Comparison of ENCODE assay signal across 9 cellular contexts in the genomic region with DNA sequence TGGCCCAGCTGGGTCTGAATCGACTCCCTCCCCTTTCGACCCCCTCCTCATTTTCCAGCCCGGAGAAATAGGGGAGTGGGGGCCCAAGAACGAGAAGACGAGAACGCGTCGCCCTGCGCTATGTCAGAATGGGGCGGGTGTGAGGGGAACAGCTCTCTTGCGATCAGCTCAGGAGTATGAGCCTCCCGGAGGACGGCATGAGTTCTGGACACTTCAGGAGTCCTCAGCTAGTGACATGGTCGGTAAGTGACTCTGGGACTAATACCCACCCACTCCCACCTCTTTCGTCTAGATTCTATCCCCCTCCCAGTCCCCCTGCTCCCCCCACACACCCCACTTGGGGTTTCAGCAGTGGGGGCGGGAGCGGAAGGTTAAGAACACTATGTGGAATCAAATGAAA. TPM values are rescaled to one million over a fixed set of nuclear protein-coding genes. Genes with fewer than 3 reads are reported as not detected.
DNase-seq lines count a peak whose midpoint lies in the region; ATAC-seq, FAIRE-seq and TF ChIP-seq lines count a peak whose summit lies in the region.
"Had no signal": no experiment of that assay in that cellular context is flagged by ENCODE, and none has a peak within 500 bp of the region (broad histone marks: within the 10 kb centered on the region; RNA-seq: fewer than 3 reads in every experiment).

No MANE protein-coding gene starts in this region.

- peak overlapping the region; percentile 85 for H3K27ac Mint-ChIP-seq in activated CD4-positive, alpha-beta T cell treated with anti-CD3 and anti-CD28 coated beads, Interleukin-2, amount 10 ng/mL, durations not matched to agents 24 days and 14 days
- H3K27ac Mint-ChIP-seq in MCF 10A (ENCODE audit: low read depth, unreplicated experiment): peak overlapping the region; percentile 84

- DNase-seq in activated CD4-positive, alpha-beta T cell treated with anti-CD3 and anti-CD28 coated beads, Interleukin-2, amount 10 ng/mL, durations not matched to agents 24 days and 14 days: peak; percentile 57
- no peak for DNase-seq in activated CD4-positive, alpha-beta T cell treated with anti-CD3 and anti-CD28 coated beads, Interleukin-2, amount 50 U/mL, for 1 hour
- DNase-seq in MCF 10A (ENCODE audit: unreplicated experiment) (no peak), kidney tubule cell (ENCODE audit: low spot score) (peak; percentile 4), thoracic aorta (ENCODE audit: low spot score) (no peak), GM19239 (ENCODE audit: insufficient read length, low spot score) (no peak), NCI-H146 (lab: John Stamatoyannopoulos, UW) (no peak)
- no peak for DNase-seq in stimulated activated naive CD4-positive, alpha-beta T cell (lab: John Stamatoyannopoulos, UW)
- DNase-seq: effector CD4-positive, alpha-beta T cell had no signal

- peak overlapping the region; percentile 84 for H3K4me3 ChIP-seq in thoracic aorta

- ATAC-seq in thoracic aorta (ENCODE audit: insufficient number of reproducible peaks, low FRiP score, low read depth): no peak

- H3K9me3 Mint-ChIP-seq in activated CD4-positive, alpha-beta T cell treated with anti-CD3 and anti-CD28 coated beads, Interleukin-2, amount 10 ng/mL, durations not matched to agents 24 days and 14 days: no peaks in the 10 kb centered on the region
- H3K9me3 Mint-ChIP-seq in MCF 10A (ENCODE audit: unreplicated experiment): no peaks in the 10 kb centered on the region

- H3K27me3 ChIP-seq in thoracic aorta (replicated peaks; ENCODE audit: insufficient read depth): no peaks in the 10 kb centered on the region

- peaks cover 3% of the 10 kb centered on the region for H3K36me3 Mint-ChIP-seq in activated CD4-positive, alpha-beta T cell treated with anti-CD3 and anti-CD28 coated beads, Interleukin-2, amount 10 ng/mL, durations not matched to agents 24 days and 14 days (ENCODE audit: low read depth)
- peaks cover 5% of the 10 kb centered on the region for H3K36me3 Mint-ChIP-seq in MCF 10A (ENCODE audit: insufficient read depth, unreplicated experiment)

- BruUV-seq in MCF 10A (replicated peaks; lab: Mats Ljungman, UMichigan): no TSS peak

- TF ChIP-seq CTCF in MCF 10A (IDR thresholded peaks at IDR 0.05; ENCODE audit: unreplicated experiment): no peak
- no peak for TF ChIP-seq CTCF in thoracic aorta (IDR thresholded peaks at IDR 0.05)

- peaks cover 0 to 10% of the 10 kb centered on the region in 2 donors for H3K4me1 ChIP-seq in thoracic aorta (ENCODE audit: control insufficient read depth in 1 of 2, low read depth in 2 of 2)

- no peaks in the 10 kb centered on the region for H3K36me3 ChIP-seq in thoracic aorta

- intact Hi-C loops in activated CD4-positive, alpha-beta T cell treated with anti-CD3 and anti-CD28 coated beads, Interleukin-2, amount 10 ng/mL, durations not matched to agents 24 days and 14 days (cut with micrococcal nuclease): loop anchor here (1.0 to 10.0 kb wide), 3 partner anchors 15 to 516 kb away; a partner anchor contains a TSS
- intact Hi-C loops in MCF 10A (cut with micrococcal nuclease): loop anchor here (2.0 to 5.0 kb wide), 3 partner anchors 16 to 516 kb away; a partner anchor contains a TSS

- H3K4me1 Mint-ChIP-seq in activated CD4-positive, alpha-beta T cell treated with anti-CD3 and anti-CD28 coated beads, Interleukin-2, amount 10 ng/mL, durations not matched to agents 24 days and 14 days: peaks cover 28% of the 10 kb centered on the region
- peaks cover 13% of the 10 kb centered on the region for H3K4me1 Mint-ChIP-seq in MCF 10A (ENCODE audit: insufficient read depth, unreplicated experiment)

- H3K9me3 ChIP-seq in thoracic aorta: no peaks in the 10 kb centered on the region

- CTCF ChIA-PET in MCF 10A (lab: Yijun Ruan, JAX): interaction anchor here (0.5 to 4.0 kb wide), 15 partner anchors 9 to 515 kb away, joined by 3 to 26 read pairs (median 5); a partner anchor contains a TSS

- H3K27me3 Mint-ChIP-seq in activated CD4-positive, alpha-beta T cell treated with anti-CD3 and anti-CD28 coated beads, Interleukin-2, amount 10 ng/mL, durations not matched to agents 24 days and 14 days: no peaks in the 10 kb centered on the region
- H3K27me3 Mint-ChIP-seq in MCF 10A (ENCODE audit: insufficient read depth, unreplicated experiment): peaks cover 40% of the 10 kb centered on the region

- H3K4me3 Mint-ChIP-seq in activated CD4-positive, alpha-beta T cell treated with anti-CD3 and anti-CD28 coated beads, Interleukin-2, amount 10 ng/mL, durations not matched to agents 24 days and 14 days: peak overlapping the region; percentile 88
- peak overlapping the region; percentile 83 for H3K4me3 Mint-ChIP-seq in MCF 10A (ENCODE audit: unreplicated experiment)

- POLR2A ChIA-PET in MCF 10A (lab: Yijun Ruan, JAX): interaction anchor here (0.5 to 2.2 kb wide), 11 partner anchors 12 to 921 kb away, joined by 3 to 11 read pairs (median 5); a partner anchor contains a TSS

- FAIRE-seq in GM19239 (lab: Jason Lieb, UNC): no peak

- H3K27ac ChIP-seq in thoracic aorta: peak overlapping the region; percentile 69 to 86

RNA-seq across cellular contexts. Expression of a gene that starts 0.9 kb away (rescaled TPM):
- 5.2 and 5.9 TPM in 2 replicates for total RNA-seq in activated CD4-positive, alpha-beta T cell treated with anti-CD3 and anti-CD28 coated beads, Interleukin-2, amount 10 ng/mL, durations not matched to agents 24 days and 14 days
- total RNA-seq in MCF 10A (2022) (12.6 and 14.0 TPM in 2 replicates), thoracic aorta (10 to 100 TPM; 16.4 to 17.2 TPM)

Comparison
In these comparisons a context has a peak if more than half of its experiments do, and no peak if none do; other contexts are left out.
1. DNase-seq: peak in activated CD4-positive, alpha-beta T cell treated with anti-CD3 and anti-CD28 coated beads, Interleukin-2, amount 10 ng/mL, durations not matched to agents 24 days and 14 days (single experiment) and kidney tubule cell (single experiment); none in activated CD4-positive, alpha-beta T cell treated with anti-CD3 and anti-CD28 coated beads, Interleukin-2, amount 50 U/mL, for 1 hour (single experiment), MCF 10A (single experiment), thoracic aorta (single experiment), stimulated activated naive CD4-positive, alpha-beta T cell (0 of 6), GM19239 (single experiment) and NCI-H146 (single experiment).